ENCODE assay signal across 18 cellular contexts in the genomic region with DNA sequence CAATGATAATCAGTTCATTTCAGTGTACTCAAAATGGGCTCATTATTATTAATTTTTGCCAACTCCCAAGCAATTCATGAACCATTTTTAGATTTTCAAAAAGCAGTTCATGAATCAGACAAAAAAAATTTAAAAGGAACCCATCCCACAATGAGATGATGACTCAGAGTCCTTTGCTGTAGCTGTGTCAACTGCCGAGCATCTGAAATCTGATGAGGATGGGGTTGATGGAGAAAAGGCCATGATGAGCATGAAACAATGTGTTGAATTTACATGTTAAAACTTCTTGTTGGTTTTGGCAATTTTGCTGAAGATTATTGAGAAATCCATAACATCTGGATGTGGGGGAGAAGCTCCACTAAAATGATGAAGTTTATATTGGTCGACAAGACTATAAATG.
DNase-seq lines count a peak whose midpoint lies in the region; ATAC-seq and TF ChIP-seq lines count a peak whose summit lies in the region.
"Had no signal": no experiment of that assay in that cellular context is flagged by ENCODE, and none has a peak within 500 bp of the region (broad histone marks: within the 10 kb centered on the region; RNA-seq: fewer than 3 reads in every experiment).

No MANE protein-coding gene starts in this region.

- no peaks in the 10 kb centered on the region for H3K27me3 ChIP-seq in ACC112 (ENCODE audit: insufficient read depth, low read length)
- H3K27me3 ChIP-seq: upper lobe of right lung had no signal

- ATAC-seq in HG02763 (IDR thresholded peaks at IDR 0.05; ENCODE audit: unreplicated experiment), result no peak
- ATAC-seq: naive thymus-derived CD4-positive, alpha-beta T cell; upper lobe of right lung had no signal

- H3K4me1 Mint-ChIP-seq in HFFc6 (ENCODE audit: low read depth), result peaks cover 55% of the 10 kb centered on the region
- H3K4me1 Mint-ChIP-seq: naive thymus-derived CD4-positive, alpha-beta T cell had no signal

- no peaks in the 10 kb centered on the region for H3K36me3 Mint-ChIP-seq in HFFc6 (ENCODE audit: low read depth)
- H3K36me3 Mint-ChIP-seq: naive thymus-derived CD4-positive, alpha-beta T cell had no signal

- no peak for TF ChIP-seq CTCF in HFFc6 (IDR thresholded peaks at IDR 0.05)
- no peak for TF ChIP-seq CTCF in astrocyte of the cerebellum (IDR thresholded peaks at IDR 0.05; ENCODE audit: low read depth, low read length, missing control alignments)
- TF ChIP-seq CTCF in foreskin fibroblast (IDR thresholded peaks at IDR 0.05; ENCODE audit: low read depth, low read length), result no peak

- H3K79me2 ChIP-seq in ACC112 (ENCODE audit: control insufficient read depth, insufficient read depth, low read length, unreplicated experiment), result no peaks in the 10 kb centered on the region

- H3K9me3 Mint-ChIP-seq in HFFc6, result no peaks in the 10 kb centered on the region

- peak; percentile 90 for DNase-seq in HFFc6
- DNase-seq in astrocyte of the cerebellum (ENCODE audit: low read depth), result peak; percentile 79
- DNase-seq in foreskin fibroblast, result peak; percentile 96 to 97
- DNase-seq in NOMO-1 treated with dmso at 0.1 percent for 144 hours (lab: John Stamatoyannopoulos, UW; ENCODE audit: unreplicated experiment), result no peak
- DNase-seq in inferior parietal cortex (ENCODE audit: extremely low spot score), result no peak
- no peak for DNase-seq in NOMO-1 (lab: John Stamatoyannopoulos, UW; ENCODE audit: unreplicated experiment in 2 of 2)
- DNase-seq: activated gamma-delta T cell treated with Interleukin-2 at 50 U/mL for 16 hours; Calu3; GOT3; left ventricle myocardium inferior; naive thymus-derived CD4-positive, alpha-beta T cell; NCI-H1092 treated with DMSO at 0.1 percent for 48 hours; NCI-H345; stimulated activated CD4-positive, alpha-beta T cell treated with anti-CD3 and anti-CD28 coated beads, Interleukin-4, amount 100 ng/mL, for 24 hours; upper lobe of right lung; WERI-Rb-1 had no signal

- peaks cover 18% of the 10 kb centered on the region for H3K4me1 ChIP-seq in ACC112 (ENCODE audit: control insufficient read depth, insufficient read depth, low read length, unreplicated experiment)
- H3K4me1 ChIP-seq: left ventricle myocardium inferior, upper lobe of right lung had no signal

- peak overlapping the region; percentile 67 for H3K4me3 Mint-ChIP-seq in HFFc6
- H3K4me3 Mint-ChIP-seq: naive thymus-derived CD4-positive, alpha-beta T cell had no signal

- H3K4me3 ChIP-seq in ACC112 (ENCODE audit: low read depth, low read length) (peak overlapping the region; percentile 36; the same call in 1 of the 2 replicates), astrocyte of the cerebellum (ENCODE audit: low read depth, low read length) (no peak overlapping the region), foreskin fibroblast (ENCODE audit: low read depth in 1 of 2, low read length in 2 of 2) (no peak overlapping the region)
- H3K4me3 ChIP-seq: left ventricle myocardium inferior, upper lobe of right lung had no signal

- peak overlapping the region; percentile 68 for H3K27ac ChIP-seq in ACC112 (ENCODE audit: low read depth, low read length)
- H3K27ac ChIP-seq: left ventricle myocardium inferior, upper lobe of right lung, WERI-Rb-1 had no signal

- in situ Hi-C loops in astrocyte of the cerebellum (cut with HindIII; ENCODE audit: low sequenced_read_pairs), result no loop called here

- no peaks in the 10 kb centered on the region for H3K27me3 Mint-ChIP-seq in HFFc6 (ENCODE audit: insufficient read depth)
- H3K27me3 Mint-ChIP-seq: naive thymus-derived CD4-positive, alpha-beta T cell had no signal

- peak overlapping the region; percentile 85 for H3K27ac Mint-ChIP-seq in HFFc6
- H3K27ac Mint-ChIP-seq: naive thymus-derived CD4-positive, alpha-beta T cell had no signal

- H2AFZ ChIP-seq in ACC112 (ENCODE audit: low read length, unreplicated experiment), result peak overlapping the region; percentile 20

- H3K36me3 ChIP-seq in ACC112 (ENCODE audit: insufficient read depth, low read length), result no peaks in the 10 kb centered on the region
- H3K36me3 ChIP-seq: left ventricle myocardium inferior, upper lobe of right lung, WERI-Rb-1 had no signal

Comparison
In these comparisons a context has a peak if more than half of its experiments do, and no peak if none do; other contexts are left out.
1. DNase-seq: peak in HFFc6 (single experiment), astrocyte of the cerebellum (single experiment) and foreskin fibroblast (2 of 2); none in NOMO-1 treated with dmso at 0.1 percent for 144 hours (single experiment), inferior parietal cortex (single experiment) and NOMO-1 (0 of 2).